ENCODE assay signal across 18 cellular contexts in genomic region chr3:195149292-195149691, GRCh38.
DNase-seq lines count a peak whose midpoint lies in the region; ATAC-seq and TF ChIP-seq lines count a peak whose summit lies in the region.
"Had no signal": no experiment of that assay in that cellular context is flagged by ENCODE, and none has a peak within 500 bp of the region (broad histone marks: within the 10 kb centered on the region; RNA-seq: fewer than 3 reads in every experiment).

No MANE protein-coding gene starts in this region.

- H3K4me2 ChIP-seq in Loucy (ENCODE audit: low read depth, low read length, poor library complexity, severe bottlenecking), result peak overlapping the region; percentile 93
- H3K4me2 ChIP-seq: KMS-11 had no signal

- H3K27ac Mint-ChIP-seq in CD4-positive, alpha-beta T cell, result no peak overlapping the region
- peak overlapping the region; percentile 51 for H3K27ac Mint-ChIP-seq in neural crest cell (ENCODE audit: unreplicated experiment)
- H3K27ac Mint-ChIP-seq: endodermal cell had no signal

- H4K20me1 ChIP-seq in Loucy (ENCODE audit: insufficient read depth, low read length, poor library complexity, severe bottlenecking), result no peaks in the 10 kb centered on the region

- no peaks in the 10 kb centered on the region for H3K9me3 Mint-ChIP-seq in CD4-positive, alpha-beta T cell
- H3K9me3 Mint-ChIP-seq in neural crest cell, result no peaks in the 10 kb centered on the region
- H3K9me3 Mint-ChIP-seq: CD14-positive monocyte; endodermal cell; stimulated activated naive CD8-positive, alpha-beta T cell treated with anti-CD3 and anti-CD28 coated beads, Interleukin-15, amount 100 ng/mL, for 72 hours had no signal

- no peaks in the 10 kb centered on the region for H3K9me3 ChIP-seq in CD4-positive, alpha-beta T cell (ENCODE audit: control insufficient read depth, low read length)
- no peaks in the 10 kb centered on the region for H3K9me3 ChIP-seq in Loucy (ENCODE audit: insufficient read depth, low read depth, low read length)
- H3K9me3 ChIP-seq in esophagus squamous epithelium, result no peaks in the 10 kb centered on the region
- H3K9me3 ChIP-seq: body of pancreas had no signal

- peaks cover 8% of the 10 kb centered on the region for H3F3A ChIP-seq in Loucy (ENCODE audit: low read depth)

- POLR2A ChIA-PET in CD4-positive, alpha-beta T cell (lab: Charles Lee), result no interaction called here

- no peak for TF ChIP-seq POLR2A in esophagus squamous epithelium (IDR thresholded peaks at IDR 0.05)

- WGBS in esophagus squamous epithelium, 2 donors, result 48 to 70% methylated on average over 8 to 9 of the region's 9 CpGs

- H3K4me3 Mint-ChIP-seq in CD4-positive, alpha-beta T cell, result peak overlapping the region; percentile 89
- no peak overlapping the region for H3K4me3 Mint-ChIP-seq in neural crest cell
- H3K4me3 Mint-ChIP-seq: endodermal cell had no signal

- no peak for TF ChIP-seq CTCF in CD4-positive, alpha-beta T cell (IDR thresholded peaks at IDR 0.05)
- TF ChIP-seq CTCF in Loucy (conservative IDR thresholded peaks at IDR 0.05; ENCODE audit: low read length) (no peak), esophagus squamous epithelium (IDR thresholded peaks at IDR 0.05) (no peak), neural crest cell (conservative IDR thresholded peaks at IDR 0.05) (no peak)

- H3K4me3 ChIP-seq in Loucy (ENCODE audit: low read length, poor library complexity, severe bottlenecking) (peak overlapping the region; percentile 71), esophagus squamous epithelium (peak overlapping the region in 1 of 4 donors; percentile 38)
- H3K4me3 ChIP-seq: body of pancreas, hepatocyte had no signal

- H3K4me1 Mint-ChIP-seq in CD4-positive, alpha-beta T cell (ENCODE audit: low read depth), result peaks cover 45% of the 10 kb centered on the region
- H3K4me1 Mint-ChIP-seq in neural crest cell, result peaks cover 51% of the 10 kb centered on the region

- H3K9me2 ChIP-seq in Loucy (replicated peaks; ENCODE audit: low read depth, low read length), result no peaks in the 10 kb centered on the region

- CTCF ChIA-PET in CD4-positive, alpha-beta T cell (lab: Charles Lee), result no interaction called here

- no peaks in the 10 kb centered on the region for H3K36me3 Mint-ChIP-seq in CD4-positive, alpha-beta T cell (ENCODE audit: low read depth)
- H3K36me3 Mint-ChIP-seq in neural crest cell (ENCODE audit: low read depth), result no peaks in the 10 kb centered on the region

- H2AFZ ChIP-seq in Loucy (ENCODE audit: low read length), result no peak overlapping the region
- H2AFZ ChIP-seq: hepatocyte had no signal

- H3K36me3 ChIP-seq in Loucy (ENCODE audit: insufficient read depth, low read length), result peaks cover 11% of the 10 kb centered on the region; the same call in 1 of the 2 replicates
- no peaks in the 10 kb centered on the region for H3K36me3 ChIP-seq in esophagus squamous epithelium

- intact Hi-C loops in CD4-positive, alpha-beta T cell (cut with DNase I, micrococcal nuclease), result loop anchor here in 1 of 2 experiments (10.0 kb wide), 1 partner anchor 106 kb away; no protein-coding TSS in a partner anchor
- intact Hi-C loops in esophagus squamous epithelium (cut with DNase I), result no loop called here

- no peaks in the 10 kb centered on the region for H3K27me3 ChIP-seq in CD4-positive, alpha-beta T cell (ENCODE audit: control insufficient read depth, insufficient read depth, low read length)
- H3K27me3 ChIP-seq in Loucy (ENCODE audit: insufficient read depth, low read length, poor library complexity, severe bottlenecking), result no peaks in the 10 kb centered on the region
- no peaks in the 10 kb centered on the region for H3K27me3 ChIP-seq in esophagus squamous epithelium
- H3K27me3 ChIP-seq: body of pancreas, hepatocyte had no signal

- H3K27me3 Mint-ChIP-seq in CD4-positive, alpha-beta T cell, result peaks cover 4% of the 10 kb centered on the region
- peaks cover 3% of the 10 kb centered on the region for H3K27me3 Mint-ChIP-seq in neural crest cell (ENCODE audit: low read depth)
- H3K27me3 Mint-ChIP-seq: stimulated activated naive CD8-positive, alpha-beta T cell treated with anti-CD3 and anti-CD28 coated beads, Interleukin-15, amount 100 ng/mL, for 72 hours had no signal

- no peak for DNase-seq in CD4-positive, alpha-beta T cell
- DNase-seq in esophagus squamous epithelium (lab: John Stamatoyannopoulos, UW), result no peak
- DNase-seq in neural crest cell (ENCODE audit: low read depth, low spot score), result no peak
- no peak for DNase-seq in NCI-H1048 (lab: John Stamatoyannopoulos, UW)
- no peak for DNase-seq in activated naive CD4-positive, alpha-beta T cell treated with anti-CD3 and anti-CD28 coated beads, Interleukin-2, amount 50 U/mL, for 16 hours
- no peak for DNase-seq in NK-92 (lab: John Stamatoyannopoulos, UW; ENCODE audit: unreplicated experiment)
- DNase-seq: activated T-cell treated with anti-CD3 and anti-CD28 coated beads, Interleukin-2, amount 50 U/mL, for 48 hours; body of pancreas; endodermal cell; NCI-H2029; posterior cingulate gyrus; stimulated activated naive CD8-positive, alpha-beta T cell treated with anti-CD3 and anti-CD28 coated beads, Interleukin-15, amount 100 ng/mL, for 72 hours had no signal

- peak overlapping the region; percentile 88 for H3K9ac ChIP-seq in Loucy (ENCODE audit: low read depth, low read length, poor library complexity, severe bottlenecking)
- H3K9ac ChIP-seq: KMS-11 had no signal

- H3K4me1 ChIP-seq in Loucy (ENCODE audit: insufficient read depth, low read length, poor library complexity, severe bottlenecking) (peaks cover 76% of the 10 kb centered on the region), esophagus squamous epithelium (peaks cover 30 to 91% (median 62%) of the 10 kb centered on the region in 3 donors)

- no peak for ATAC-seq in CD4-positive, alpha-beta T cell (ENCODE audit: poor library complexity)
- no peak for ATAC-seq in HG03045 (IDR thresholded peaks at IDR 0.05; ENCODE audit: unreplicated experiment)
- ATAC-seq: activated CD4-positive, CD25-positive, alpha-beta regulatory T cell treated with anti-CD3 and anti-CD28 coated beads, Interleukin-2, amount 50 U/mL, for 24 hours; body of pancreas; stimulated activated naive CD8-positive, alpha-beta T cell treated with anti-CD3 and anti-CD28 coated beads, Interleukin-15, amount 100 ng/mL, for 72 hours had no signal

- H3K79me2 ChIP-seq in Loucy (ENCODE audit: insufficient read depth, low read length), result peaks cover 95% of the 10 kb centered on the region
- H3K79me2 ChIP-seq: hepatocyte had no signal

- no peak overlapping the region for H3K27ac ChIP-seq in CD4-positive, alpha-beta T cell (ENCODE audit: low read depth, low read length)
- peak overlapping the region; percentile 10 to 93 (median 91) for H3K27ac ChIP-seq in esophagus squamous epithelium
- H3K27ac ChIP-seq: KMS-11 had no signal
